28 cellular contexts compared by ENCODE assay signal in genomic region chr7:130611206-130611605, GRCh38.
"Had no signal": no experiment of that assay in that cellular context is flagged by ENCODE, and none has a peak within 500 bp of the region (broad histone marks: within the 10 kb centered on the region; RNA-seq: fewer than 3 reads in every experiment).

No MANE protein-coding gene starts in this region.

- H3K27ac Mint-ChIP-seq: mesothelial cell of epicardium; naive B cell; natural killer cell treated with Interleukin-12 subunit alpha and Interleukin-12 subunit beta and Interleukin-15 and Interleukin-18, amount 100 ng/mL, for 72 hours; progenitor cell of endocrine pancreas; stimulated activated effector memory CD8-positive, alpha-beta T cell treated with anti-CD3 and anti-CD28 coated beads, Interleukin-12 subunit alpha, Interleukin-12 subunit beta, amount 100 ng/mL, for 72 hours had no signal

- H3K4me1 Mint-ChIP-seq: mesothelial cell of epicardium, naive B cell, neural crest cell had no signal

- H3K27me3 ChIP-seq: dorsolateral prefrontal cortex, gastrocnemius medialis, left lung, neutrophil, right atrium auricular region, testis, tibial artery, upper lobe of left lung had no signal

- H2AFZ ChIP-seq: parathyroid adenoma had no signal

- H3K79me2 ChIP-seq: parathyroid adenoma had no signal

- H3K4me2 ChIP-seq: smooth muscle cell had no signal

- H3K9me3 ChIP-seq: gastrocnemius medialis, left lung, mucosa of descending colon, neutrophil, testis had no signal

- H3K27me3 Mint-ChIP-seq: naive B cell; natural killer cell treated with Interleukin-12 subunit alpha and Interleukin-12 subunit beta and Interleukin-15 and Interleukin-18, amount 100 ng/mL, for 72 hours; progenitor cell of endocrine pancreas had no signal

- H3K4me3 ChIP-seq: dorsolateral prefrontal cortex, gastrocnemius medialis, left lung, mucosa of descending colon, right atrium auricular region, smooth muscle cell, testis, tibial artery, upper lobe of left lung had no signal

- H3K9me3 Mint-ChIP-seq: natural killer cell treated with Interleukin-12 subunit alpha and Interleukin-12 subunit beta and Interleukin-15 and Interleukin-18, amount 100 ng/mL, for 72 hours had no signal

- DNase-seq: dorsolateral prefrontal cortex; effector CD4-positive, alpha-beta T cell; foreskin fibroblast; gastrocnemius medialis; head of caudate nucleus; kidney; left cardiac atrium; left lung; mesenchymal stem cell; mucosa of descending colon; naive B cell; stimulated activated CD4-positive, alpha-beta T cell treated with anti-CD3 and anti-CD28 coated beads, Interleukin-2, amount 100 ng/mL, for 24 hours; stimulated activated CD4-positive, alpha-beta T cell treated with anti-CD3 and anti-CD28 coated beads, Interleukin-4, amount 100 ng/mL, for 24 hours; stimulated activated naive CD8-positive, alpha-beta T cell treated with anti-CD3 and anti-CD28 coated beads, Interleukin-15, Interleukin-2, amounts not matched to agents 100 U/mL and 50 U/mL, for 24 hours; substantia nigra; testis; tibial artery; upper lobe of left lung had no signal

- H3K9ac ChIP-seq: parathyroid adenoma had no signal

- ATAC-seq: gastrocnemius medialis; left cardiac atrium; left lung; mucosa of descending colon; natural killer cell treated with Interleukin-12 subunit alpha and Interleukin-12 subunit beta and Interleukin-15 and Interleukin-18, amount 100 ng/mL, for 72 hours; sciatic nerve; stimulated activated effector memory CD8-positive, alpha-beta T cell treated with anti-CD3 and anti-CD28 coated beads, Interleukin-12 subunit alpha, Interleukin-12 subunit beta, amount 100 ng/mL, for 72 hours; stimulated activated naive CD8-positive, alpha-beta T cell treated with anti-CD3 and anti-CD28 coated beads, Interleukin-15, Interleukin-2, amounts not matched to agents 100 U/mL and 50 U/mL, for 24 hours had no signal

- H3K4me1 ChIP-seq: gastrocnemius medialis, left lung, right atrium auricular region, testis, tibial artery, upper lobe of left lung had no signal

- H3K4me3 Mint-ChIP-seq: mesothelial cell of epicardium; naive B cell; natural killer cell treated with Interleukin-12 subunit alpha and Interleukin-12 subunit beta and Interleukin-15 and Interleukin-18, amount 100 ng/mL, for 72 hours; neural crest cell; stimulated activated effector memory CD8-positive, alpha-beta T cell treated with anti-CD3 and anti-CD28 coated beads, Interleukin-12 subunit alpha, Interleukin-12 subunit beta, amount 100 ng/mL, for 72 hours had no signal

- H3K27ac ChIP-seq: dorsolateral prefrontal cortex, gastrocnemius medialis, left lung, neutrophil, parathyroid adenoma, right atrium auricular region, testis, tibial artery, upper lobe of left lung had no signal
